In genomic region chr22:47899894-47900293, GRCh38 we compare ENCODE assay signal across 28 cellular contexts.
"Had no signal": no experiment of that assay in that cellular context is flagged by ENCODE, and none has a peak within 500 bp of the region (broad histone marks: within the 10 kb centered on the region; RNA-seq: fewer than 3 reads in every experiment).

No MANE protein-coding gene starts in this region.

- H3K27me3 ChIP-seq: stomach, thyroid gland, tibial nerve, uterus had no signal

- ATAC-seq: naive thymus-derived CD8-positive, alpha-beta T cell; natural killer cell treated with Interleukin-12 subunit alpha and Interleukin-12 subunit beta and Interleukin-15 and Interleukin-18, amount 100 ng/mL, for 72 hours; pancreas; right cardiac atrium; right lobe of liver; stimulated activated effector memory CD8-positive, alpha-beta T cell treated with anti-CD3 and anti-CD28 coated beads, Interleukin-12 subunit alpha, Interleukin-12 subunit beta, amount 100 ng/mL, for 72 hours; stimulated activated naive B cell treated with anti-CD40 and anti-IgM and Interleukin-4, amounts not matched to agents 10 μg/mL and 1 μg/mL and 100 μg/mL, for 72 hours; upper lobe of right lung had no signal

- H3K4me3 ChIP-seq: pancreas, prostate gland, right lobe of liver, sigmoid colon, stomach, thoracic aorta, thyroid gland, tibial nerve, upper lobe of right lung, uterus had no signal

- H3K36me3 Mint-ChIP-seq: naive B cell; natural killer cell treated with Interleukin-12 subunit alpha and Interleukin-12 subunit beta and Interleukin-15 and Interleukin-18, amount 100 ng/mL, for 72 hours; stimulated activated effector memory CD8-positive, alpha-beta T cell treated with anti-CD3 and anti-CD28 coated beads, Interleukin-12 subunit alpha, Interleukin-12 subunit beta, amount 100 ng/mL, for 72 hours; stimulated activated naive B cell treated with anti-CD40 and anti-IgM and Interleukin-4, amounts not matched to agents 10 μg/mL and 1 μg/mL and 100 μg/mL, for 72 hours had no signal

- H3K36me3 ChIP-seq: pancreas, prostate gland, right lobe of liver, sigmoid colon, stomach, thoracic aorta, thyroid gland, tibial nerve, upper lobe of right lung, uterus had no signal

- H3K4me1 ChIP-seq: pancreas, prostate gland, right lobe of liver, sigmoid colon, stomach, thyroid gland, tibial nerve, upper lobe of right lung, uterus had no signal

- H3K27ac Mint-ChIP-seq: naive B cell; naive thymus-derived CD8-positive, alpha-beta T cell; natural killer cell treated with Interleukin-12 subunit alpha and Interleukin-12 subunit beta and Interleukin-15 and Interleukin-18, amount 100 ng/mL, for 72 hours; nephron progenitor cell; stimulated activated effector memory CD8-positive, alpha-beta T cell treated with anti-CD3 and anti-CD28 coated beads, Interleukin-12 subunit alpha, Interleukin-12 subunit beta, amount 100 ng/mL, for 72 hours; stimulated activated naive B cell treated with anti-CD40 and anti-IgM and Interleukin-4, amounts not matched to agents 10 μg/mL and 1 μg/mL and 100 μg/mL, for 72 hours; stimulated activated naive CD8-positive, alpha-beta T cell treated with anti-CD3 and anti-CD28 coated beads, Interleukin-15, Interleukin-2, amounts not matched to agents 100 ng/mL and 50 ng/mL, for 24 hours had no signal

- H3K4me3 Mint-ChIP-seq: naive thymus-derived CD8-positive, alpha-beta T cell; natural killer cell treated with Interleukin-12 subunit alpha and Interleukin-12 subunit beta and Interleukin-15 and Interleukin-18, amount 100 ng/mL, for 72 hours; nephron progenitor cell; neural crest cell; stimulated activated effector memory CD8-positive, alpha-beta T cell treated with anti-CD3 and anti-CD28 coated beads, Interleukin-12 subunit alpha, Interleukin-12 subunit beta, amount 100 ng/mL, for 72 hours; stimulated activated naive B cell treated with anti-CD40 and anti-IgM and Interleukin-4, amounts not matched to agents 10 μg/mL and 1 μg/mL and 100 μg/mL, for 72 hours; stimulated activated naive CD8-positive, alpha-beta T cell treated with anti-CD3 and anti-CD28 coated beads, Interleukin-15, Interleukin-2, amounts not matched to agents 100 ng/mL and 50 ng/mL, for 24 hours had no signal

- H3K9me3 ChIP-seq: pancreas, prostate gland, right lobe of liver, sigmoid colon, thyroid gland, upper lobe of right lung had no signal

- H3K9me3 Mint-ChIP-seq: natural killer cell treated with Interleukin-12 subunit alpha and Interleukin-12 subunit beta and Interleukin-15 and Interleukin-18, amount 100 ng/mL, for 72 hours; neural crest cell; stimulated activated effector memory CD8-positive, alpha-beta T cell treated with anti-CD3 and anti-CD28 coated beads, Interleukin-12 subunit alpha, Interleukin-12 subunit beta, amount 100 ng/mL, for 72 hours had no signal

- DNase-seq: naive B cell; naive thymus-derived CD8-positive, alpha-beta T cell; nephron progenitor cell; occipital lobe; pancreas; retina; right cardiac atrium; right lobe of liver; sigmoid colon; small intestine; stimulated activated CD4-positive, alpha-beta T cell treated with anti-CD3 and anti-CD28 coated beads, Interleukin-15, amount 100 ng/mL, for 24 hours; stimulated activated CD4-positive, alpha-beta T cell treated with anti-CD3 and anti-CD28 coated beads, Interleukin-2, amount 100 ng/mL, for 24 hours; stimulated activated CD4-positive, alpha-beta T cell treated with anti-CD3 and anti-CD28 coated beads, Interleukin-2, amount 100 ng/mL, for 48 hours; stimulated activated CD4-positive, alpha-beta T cell treated with anti-CD3 and anti-CD28 coated beads, Interleukin-4, amount 100 ng/mL, for 24 hours; stimulated activated naive B cell treated with anti-CD40 and anti-IgM and Interleukin-4, amounts not matched to agents 10 μg/mL and 1 μg/mL and 100 μg/mL, for 72 hours; stimulated activated naive CD4-positive, alpha-beta T cell treated with Interleukin-2 at 50 U/mL for 16 hours; stomach; thyroid gland; trophoblast cell; upper lobe of right lung; uterus had no signal

- H3K4me1 Mint-ChIP-seq: naive B cell; naive thymus-derived CD8-positive, alpha-beta T cell; nephron progenitor cell; neural crest cell; stimulated activated effector memory CD8-positive, alpha-beta T cell treated with anti-CD3 and anti-CD28 coated beads, Interleukin-12 subunit alpha, Interleukin-12 subunit beta, amount 100 ng/mL, for 72 hours; stimulated activated naive B cell treated with anti-CD40 and anti-IgM and Interleukin-4, amounts not matched to agents 10 μg/mL and 1 μg/mL and 100 μg/mL, for 72 hours had no signal

- H3K27ac ChIP-seq: pancreas, prostate gland, right lobe of liver, sigmoid colon, stomach, thoracic aorta, thyroid gland, tibial nerve, upper lobe of right lung, uterus had no signal
